Comparison of ENCODE assay signal across 1 cellular context in the genomic region with DNA sequence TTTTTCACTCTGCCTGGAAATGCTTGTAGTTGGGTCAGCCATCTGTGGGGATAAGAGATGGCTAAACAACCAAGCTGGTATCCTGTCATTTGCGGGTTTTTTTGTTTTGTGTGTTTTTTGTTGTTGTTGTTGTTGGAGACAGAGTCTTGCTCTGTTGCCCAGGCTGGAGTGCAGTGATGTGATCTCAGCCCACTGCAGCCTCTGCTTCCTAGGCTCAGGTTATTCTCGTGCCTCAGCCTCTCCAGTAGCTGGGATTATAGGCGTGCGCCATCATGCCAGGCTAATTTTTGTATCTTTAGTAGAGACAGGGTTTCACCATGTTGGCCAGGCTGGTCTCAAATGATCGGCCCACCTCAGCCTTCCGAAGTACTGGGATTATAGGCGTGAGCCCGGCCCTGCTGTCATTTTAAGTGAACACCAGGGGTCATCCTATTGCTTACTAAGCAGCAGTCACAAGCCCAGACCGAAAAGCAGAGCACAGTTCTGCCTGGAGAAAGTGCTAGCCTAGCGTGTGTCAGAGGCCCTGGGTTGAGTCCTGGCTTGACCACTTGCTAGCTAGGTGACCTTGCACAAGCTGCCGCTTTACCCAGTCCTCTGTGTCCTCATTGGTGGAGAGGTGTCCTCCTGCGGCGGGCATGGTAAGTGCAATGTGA.
TF ChIP-seq lines count a peak whose summit lies in the region.

No MANE protein-coding gene starts in this region.

TF ChIP-seq in SK-N-SH treated with all-trans-retinoic acid at 6 μM for 48 hours, 23 proteins besides CTCF, POLR2A, EP300 and RAD21 (continued from another document):
- TF ChIP-seq, protein P1, sequence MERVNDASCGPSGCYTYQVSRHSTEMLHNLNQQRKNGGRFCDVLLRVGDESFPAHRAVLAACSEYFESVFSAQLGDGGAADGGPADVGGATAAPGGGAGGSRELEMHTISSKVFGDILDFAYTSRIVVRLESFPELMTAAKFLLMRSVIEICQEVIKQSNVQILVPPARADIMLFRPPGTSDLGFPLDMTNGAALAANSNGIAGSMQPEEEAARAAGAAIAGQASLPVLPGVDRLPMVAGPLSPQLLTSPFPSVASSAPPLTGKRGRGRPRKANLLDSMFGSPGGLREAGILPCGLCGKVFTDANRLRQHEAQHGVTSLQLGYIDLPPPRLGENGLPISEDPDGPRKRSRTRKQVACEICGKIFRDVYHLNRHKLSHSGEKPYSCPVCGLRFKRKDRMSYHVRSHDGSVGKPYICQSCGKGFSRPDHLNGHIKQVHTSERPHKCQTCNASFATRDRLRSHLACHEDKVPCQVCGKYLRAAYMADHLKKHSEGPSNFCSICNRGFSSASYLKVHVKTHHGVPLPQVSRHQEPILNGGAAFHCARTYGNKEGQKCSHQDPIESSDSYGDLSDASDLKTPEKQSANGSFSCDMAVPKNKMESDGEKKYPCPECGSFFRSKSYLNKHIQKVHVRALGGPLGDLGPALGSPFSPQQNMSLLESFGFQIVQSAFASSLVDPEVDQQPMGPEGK (CRISPR knock-in tag; IDR thresholded peaks at IDR 0.05; ENCODE audit: borderline replicate concordance), result no peak
- TF ChIP-seq RARB (CRISPR knock-in tag; IDR thresholded peaks at IDR 0.05), result no peak
